Comparison of ENCODE assay signal across 9 cellular contexts in the genomic region with DNA sequence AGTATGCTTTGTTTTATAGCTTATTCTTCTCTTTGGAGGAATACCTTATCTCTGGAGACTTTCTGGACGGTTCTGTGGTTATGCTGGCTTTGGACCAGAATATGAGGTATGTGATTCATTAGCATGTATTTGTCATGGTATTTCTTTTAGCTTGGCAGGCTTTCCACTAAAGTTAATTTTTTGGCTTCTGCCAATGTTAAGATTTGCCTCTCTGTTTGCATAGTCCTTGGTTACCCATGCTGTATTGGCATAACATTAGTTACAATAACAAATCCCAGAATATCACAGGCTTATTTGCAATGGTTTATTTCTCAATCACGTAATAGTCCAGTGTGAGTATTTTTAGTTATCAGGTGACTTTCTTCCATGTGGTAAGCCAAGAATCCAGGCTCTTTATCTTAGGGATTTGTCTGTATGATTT. TPM values are rescaled to one million over a fixed set of nuclear protein-coding genes. Genes with fewer than 3 reads are reported as not detected.
DNase-seq lines count a peak whose midpoint lies in the region; ATAC-seq, FAIRE-seq and TF ChIP-seq lines count a peak whose summit lies in the region.
"Had no signal": no experiment of that assay in that cellular context is flagged by ENCODE, and none has a peak within 500 bp of the region (broad histone marks: within the 10 kb centered on the region; RNA-seq: fewer than 3 reads in every experiment).

No MANE protein-coding gene starts in this region.

- no peak for ATAC-seq in naive thymus-derived CD8-positive, alpha-beta T cell
- no peak for ATAC-seq in GM18498 (IDR thresholded peaks at IDR 0.05; ENCODE audit: unreplicated experiment)

- H3K9ac ChIP-seq in mammary epithelial cell (ENCODE audit: insufficient read depth, low read length) (peak overlapping the region; percentile 58), keratinocyte (ENCODE audit: control insufficient read depth, extremely low read depth, insufficient read depth, low read length) (peak overlapping the region; percentile 29)
- H3K9ac ChIP-seq: parathyroid adenoma had no signal

- H3K4me3 ChIP-seq in LNCaP clone FGC (ENCODE audit: low read depth, low read length), result no peak overlapping the region
- no peak overlapping the region for H3K4me3 ChIP-seq in mammary epithelial cell (replicated peaks in 1 of 3; ENCODE audit: insufficient read depth in 1 of 3, low read depth in 2 of 3, low read length in 3 of 3)
- H3K4me3 ChIP-seq in keratinocyte (ENCODE audit: control insufficient read depth in 2 of 3, extremely low read depth in 1 of 3, insufficient read depth in 2 of 3, low read depth in 1 of 3, low read length in 3 of 3), result no peak overlapping the region
- H3K4me3 ChIP-seq in thyroid gland (replicated peaks in 1 of 3), result no peak overlapping the region

- no peaks in the 10 kb centered on the region for H3K27me3 ChIP-seq in mammary epithelial cell (ENCODE audit: insufficient read depth, low read length)
- no peaks in the 10 kb centered on the region for H3K27me3 ChIP-seq in keratinocyte (ENCODE audit: control insufficient read depth, extremely low read depth, insufficient read depth, low read length)
- H3K27me3 ChIP-seq in thyroid gland, result no peaks in the 10 kb centered on the region

- peaks cover 38% of the 10 kb centered on the region for H3K79me2 ChIP-seq in mammary epithelial cell (ENCODE audit: insufficient read depth, low read length)
- H3K79me2 ChIP-seq in keratinocyte (ENCODE audit: control insufficient read depth, insufficient read depth, low read length), result peaks cover 23% of the 10 kb centered on the region
- H3K79me2 ChIP-seq: parathyroid adenoma had no signal

- H3K4me3 Mint-ChIP-seq in naive thymus-derived CD8-positive, alpha-beta T cell, result no peak overlapping the region

- POLR2A ChIA-PET in naive thymus-derived CD8-positive, alpha-beta T cell (lab: Charles Lee), result no interaction called here

- H3K27ac ChIP-seq in mammary epithelial cell (ENCODE audit: insufficient read depth, low read depth, low read length), result peak overlapping the region; percentile 89
- H3K27ac ChIP-seq in keratinocyte (ENCODE audit: control insufficient read depth, insufficient read depth, low read length), result peak overlapping the region; percentile 76
- peak overlapping the region; percentile 37 to 89 (median 73) for H3K27ac ChIP-seq in thyroid gland
- H3K27ac ChIP-seq: parathyroid adenoma had no signal

- H3K4me1 Mint-ChIP-seq in naive thymus-derived CD8-positive, alpha-beta T cell, result peaks cover 7 to 19% (median 11%) of the 10 kb centered on the region in 4 donors

- H3K4me1 ChIP-seq in mammary epithelial cell (ENCODE audit: insufficient read depth, low read length) (peaks cover 37% of the 10 kb centered on the region), keratinocyte (ENCODE audit: control insufficient read depth, extremely low read depth, insufficient read depth, low read length) (peaks cover 31% of the 10 kb centered on the region), thyroid gland (peaks cover 5 to 12% of the 10 kb centered on the region in 2 donors)
- H3K4me1 ChIP-seq: parathyroid adenoma had no signal

- intact Hi-C loops in mammary epithelial cell (cut with micrococcal nuclease), result loop anchor here (1.0 kb wide), 1 partner anchor 9 kb away; a partner anchor contains a TSS
- intact Hi-C loops in thyroid gland (cut with DNase I), result no loop called here

- in situ Hi-C loops in mammary epithelial cell (cut with MboI; ENCODE audit: low sequenced_read_pairs in 2 of 2), result no loop called here

- H3K36me3 ChIP-seq in mammary epithelial cell (ENCODE audit: insufficient read depth, low read length) (peaks cover 12% of the 10 kb centered on the region), keratinocyte (ENCODE audit: control insufficient read depth in 2 of 2, extremely low read depth in 1 of 2, insufficient read depth in 2 of 2, low read length in 2 of 2) (peaks cover 8 to 28% of the 10 kb centered on the region in 2 experiments), thyroid gland (peaks cover 16 to 38% of the 10 kb centered on the region in 2 donors)

- TF ChIP-seq POLR2A in thyroid gland (IDR thresholded peaks at IDR 0.05), result no peak

- peaks cover 2 to 77% (median 31%) of the 10 kb centered on the region in 3 donors for H3K36me3 Mint-ChIP-seq in naive thymus-derived CD8-positive, alpha-beta T cell

- CTCF ChIA-PET in mammary epithelial cell (lab: Charles Lee; ENCODE audit: low non-redundant PET), result no interaction called here

- no peaks in the 10 kb centered on the region for H3K27me3 Mint-ChIP-seq in naive thymus-derived CD8-positive, alpha-beta T cell

- no TSS peak for BruUV-seq in mammary epithelial cell (replicated peaks; lab: Mats Ljungman, UMichigan)

- DNase-seq in LNCaP clone FGC (ENCODE audit: low read depth) (peak; percentile 97), mammary epithelial cell (peak; percentile 89), keratinocyte (ENCODE audit: low read depth, low spot score) (no peak), thyroid gland (no peak), HTR-8/SVneo (ENCODE audit: insufficient read length, low spot score) (no peak)
- DNase-seq in naive thymus-derived CD8-positive, alpha-beta T cell, result no peak
- DNase-seq: NCI-H2107 had no signal

- WGBS in mammary epithelial cell (ENCODE audit: low coverage, missing lambda C conversion rate), result 3% methylated on average over 2 of the region's 2 CpGs
- WGBS in thyroid gland, 2 donors, result 32 to 70% methylated on average over 2 of the region's 2 CpGs

- no peak for TF ChIP-seq CTCF in LNCaP clone FGC (IDR thresholded peaks at IDR 0.05; ENCODE audit: control insufficient read depth, extremely low read depth, insufficient read depth)
- no peak for TF ChIP-seq CTCF in mammary epithelial cell (conservative IDR thresholded peaks at IDR 0.05 in 1 of 2, IDR thresholded peaks at IDR 0.05 in 1 of 2; ENCODE audit: extremely low read depth in 1 of 2, insufficient read depth in 1 of 2, low read depth in 1 of 2, low read length in 2 of 2)
- TF ChIP-seq CTCF in keratinocyte (optimal IDR thresholded peaks at IDR 0.05 in 1 of 3, IDR thresholded peaks at IDR 0.05 in 1 of 3, conservative IDR thresholded peaks at IDR 0.05 in 1 of 3; ENCODE audit: extremely low read depth in 1 of 3, insufficient read depth in 2 of 3, low read length in 3 of 3), result no peak
- no peak for TF ChIP-seq CTCF in thyroid gland (IDR thresholded peaks at IDR 0.05)

- no peaks in the 10 kb centered on the region for H4K20me1 ChIP-seq in mammary epithelial cell (ENCODE audit: insufficient read depth, low read length)
- no peaks in the 10 kb centered on the region for H4K20me1 ChIP-seq in keratinocyte (ENCODE audit: control insufficient read depth, extremely low read depth, insufficient read depth, low read length)

- no peaks in the 10 kb centered on the region for H3K9me1 ChIP-seq in keratinocyte (ENCODE audit: control insufficient read depth, extremely low read depth, insufficient read depth, low read length)

- H3K9me3 ChIP-seq in mammary epithelial cell (replicated peaks; ENCODE audit: insufficient read depth, low read length), result no peaks in the 10 kb centered on the region
- no peaks in the 10 kb centered on the region for H3K9me3 ChIP-seq in keratinocyte (ENCODE audit: control insufficient read depth, low read depth, low read length)
- H3K9me3 ChIP-seq in thyroid gland, result no peaks in the 10 kb centered on the region

- peak overlapping the region in 1 of 10 donors; percentile 32 for H3K27ac Mint-ChIP-seq in naive thymus-derived CD8-positive, alpha-beta T cell

- H2AFZ ChIP-seq in mammary epithelial cell (ENCODE audit: low read depth, low read length), result no peak overlapping the region
- no peak overlapping the region for H2AFZ ChIP-seq in keratinocyte (ENCODE audit: control insufficient read depth, low read length)
- H2AFZ ChIP-seq: parathyroid adenoma had no signal

- H3K4me2 ChIP-seq in mammary epithelial cell (ENCODE audit: insufficient read depth, low read depth, low read length) (peak overlapping the region; percentile 33), keratinocyte (ENCODE audit: control insufficient read depth, extremely low read depth, insufficient read depth, low read depth, low read length) (peak overlapping the region; percentile 51)

- peak; percentile 81 for FAIRE-seq in keratinocyte (lab: Jason Lieb, UNC)
- no peak for FAIRE-seq in HTR-8/SVneo (lab: Jason Lieb, UNC)

- dilution Hi-C loops in mammary epithelial cell (cut with HindIII; ENCODE audit: low sequenced_read_pairs), result no loop called here
- dilution Hi-C loops in keratinocyte (cut with MboI; ENCODE audit: extremely low pct_ligation_motif_present, low sequenced_read_pairs), result no loop called here

- no peaks in the 10 kb centered on the region for H3K9me3 Mint-ChIP-seq in naive thymus-derived CD8-positive, alpha-beta T cell

RNA-seq across cellular contexts. Expression of a gene that starts 9.7 kb away (rescaled TPM):
- total RNA-seq in mammary epithelial cell (10 to 100 TPM; 51.2 to 93.5 TPM), thyroid gland (10 to 100 TPM; 45.1 to 61.7 (median 56.7) TPM)
- polyA plus RNA-seq in mammary epithelial cell (24.1 TPM), keratinocyte (34.0 to 73.4 TPM (median 44.9 TPM) in 3 replicates)
- polyA minus RNA-seq in mammary epithelial cell (32.7 TPM), keratinocyte (14.0 to 54.8 TPM (median 29.0 TPM) in 3 replicates)
- 16.4 TPM for polyA plus RNA-seq in keratinocyte (2011; ENCODE audit: low read depth)
- 22.5 and 43.4 TPM in 2 replicates for polyA plus RNA-seq in keratinocyte (2011; cell fraction: cytosol; rRNA removed)
- polyA plus RNA-seq in keratinocyte (2011; cell fraction: nucleus; rRNA removed), result 48.0 and 77.7 TPM in 2 replicates
- 30.2 and 49.7 TPM in 2 replicates for polyA plus RNA-seq in keratinocyte (2012; ENCODE audit: low replicate concordance)
- 44.1 TPM for polyA minus RNA-seq in keratinocyte (2011; cell fraction: cytosol; rRNA and poly(A)+ RNA removed)
- polyA minus RNA-seq in keratinocyte (2011; cell fraction: nucleus; rRNA and poly(A)+ RNA removed), result 67.5 and 109 TPM in 2 replicates
- 10 to 100 TPM; 18.3 to 19.7 TPM for total RNA-seq in naive thymus-derived CD8-positive, alpha-beta T cell
- polyA plus RNA-seq in naive thymus-derived CD8-positive, alpha-beta T cell, result 10 to 100 TPM; 20.8 to 23.6 (median 23.0) TPM

RNA-seq across cellular contexts. Expression of a gene that starts 20.0 kb away (rescaled TPM):
- total RNA-seq in mammary epithelial cell, result not detected
- not detected for polyA plus RNA-seq in mammary epithelial cell
- not detected for polyA minus RNA-seq in mammary epithelial cell
- polyA plus RNA-seq in keratinocyte, result not detected in 3 replicates
- polyA plus RNA-seq in keratinocyte (2011; ENCODE audit: low read depth), result not detected
- not detected in 2 replicates for polyA plus RNA-seq in keratinocyte (2011; cell fraction: cytosol; rRNA removed)
- polyA plus RNA-seq in keratinocyte (2011; cell fraction: nucleus; rRNA removed), result not detected in 2 replicates
- not detected in 2 replicates for polyA plus RNA-seq in keratinocyte (2012; ENCODE audit: low replicate concordance)
- polyA minus RNA-seq in keratinocyte, result not detected in 3 replicates
- not detected for polyA minus RNA-seq in keratinocyte (2011; cell fraction: cytosol; rRNA and poly(A)+ RNA removed)
- polyA minus RNA-seq in keratinocyte (2011; cell fraction: nucleus; rRNA and poly(A)+ RNA removed), result not detected in 2 replicates
- total RNA-seq in thyroid gland, result not detected
- total RNA-seq in naive thymus-derived CD8-positive, alpha-beta T cell, result not detected
- not detected for polyA plus RNA-seq in naive thymus-derived CD8-positive, alpha-beta T cell

RNA-seq across cellular contexts. Expression of a gene that starts 49.3 kb away (rescaled TPM):
- 1 to 10 TPM in 1 of 2 donors, under 1 TPM in 1; 0.40 to 4.0 TPM for total RNA-seq in mammary epithelial cell
- 0.23 TPM for polyA plus RNA-seq in mammary epithelial cell
- polyA minus RNA-seq in mammary epithelial cell, result 2.4 TPM
- 1.2 to 3.0 TPM (median 1.6 TPM) in 3 replicates for polyA plus RNA-seq in keratinocyte
- polyA plus RNA-seq in keratinocyte (2011; ENCODE audit: low read depth), result 0.26 TPM
- 1.3 and 1.7 TPM in 2 replicates for polyA plus RNA-seq in keratinocyte (2011; cell fraction: cytosol; rRNA removed)
- polyA plus RNA-seq in keratinocyte (2011; cell fraction: nucleus; rRNA removed), result 1.4 and 1.5 TPM in 2 replicates
- 0.21 and 3.9 TPM in 2 replicates for polyA plus RNA-seq in keratinocyte (2012; ENCODE audit: low replicate concordance)
- 0.89 to 2.9 TPM (median 1.3 TPM) in 3 replicates for polyA minus RNA-seq in keratinocyte
- polyA minus RNA-seq in keratinocyte (2011; cell fraction: cytosol; rRNA and poly(A)+ RNA removed), result 2.3 TPM
- polyA minus RNA-seq in keratinocyte (2011; cell fraction: nucleus; rRNA and poly(A)+ RNA removed), result 0.63 and 0.78 TPM in 2 replicates
- total RNA-seq in thyroid gland, result 10 to 100 TPM in 2 of 4 donors, 1 to 10 TPM in 2; 6.2 to 21.6 (median 11.7) TPM
- 1 to 10 TPM; 5.2 to 6.3 TPM for total RNA-seq in naive thymus-derived CD8-positive, alpha-beta T cell
- polyA plus RNA-seq in naive thymus-derived CD8-positive, alpha-beta T cell, result under 1 TPM; 0.73 to 0.83 (median 0.76) TPM

Comparison
In these comparisons a context has a peak if more than half of its experiments do, and no peak if none do; other contexts are left out.
1. DNase-seq: peak in LNCaP clone FGC (single experiment) and mammary epithelial cell (single experiment); none in keratinocyte (single experiment), thyroid gland (0 of 2), naive thymus-derived CD8-positive, alpha-beta T cell (0 of 10) and HTR-8/SVneo (single experiment).
2. Peak in every context shown above with its lines, with median percentiles within 50 percentile points of each other: H3K27ac ChIP-seq.